Comparison of ENCODE assay signal across 27 cellular contexts in the genomic region with DNA sequence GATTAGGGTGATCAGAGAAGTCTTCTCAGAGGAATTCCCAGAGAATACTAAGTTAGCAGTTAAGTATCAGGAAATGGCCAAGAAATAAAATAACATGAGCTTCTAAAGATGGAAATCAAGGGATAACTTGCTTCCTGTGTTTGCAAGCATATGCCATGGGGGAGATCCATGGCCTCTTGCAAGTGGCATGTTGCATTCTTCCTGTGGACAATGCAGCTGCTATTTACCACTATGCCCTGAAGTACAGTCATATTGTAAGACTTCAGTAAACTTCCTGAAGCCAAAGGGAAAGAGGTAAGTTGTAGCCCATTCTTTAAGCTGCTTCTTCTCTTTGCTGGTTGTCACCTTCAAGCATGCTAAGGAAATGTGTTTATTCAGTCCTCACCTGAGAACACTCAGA.
DNase-seq lines count a peak whose midpoint lies in the region; ATAC-seq and TF ChIP-seq lines count a peak whose summit lies in the region.
"Had no signal": no experiment of that assay in that cellular context is flagged by ENCODE, and none has a peak within 500 bp of the region (broad histone marks: within the 10 kb centered on the region; RNA-seq: fewer than 3 reads in every experiment).

No MANE protein-coding gene starts in this region.

- intact Hi-C loops in activated naive CD4-positive, alpha-beta T cell treated with anti-CD3 and anti-CD28 coated beads for 36 hours (cut with micrococcal nuclease): no loop called here

- H3K4me1 Mint-ChIP-seq in HFFc6 (ENCODE audit: low read depth): peaks cover 50% of the 10 kb centered on the region
- no peaks in the 10 kb centered on the region for H3K4me1 Mint-ChIP-seq in activated naive CD8-positive, alpha-beta T cell treated with anti-CD3 and anti-CD28 coated beads, Interleukin-2, amount 50 U/mL, for 24 hours
- no peaks in the 10 kb centered on the region for H3K4me1 Mint-ChIP-seq in activated naive CD4-positive, alpha-beta T cell treated with anti-CD3 and anti-CD28 coated beads for 36 hours (ENCODE audit: low read depth)
- H3K4me1 Mint-ChIP-seq: H9; stimulated activated memory B cell treated with anti-CD40 and anti-IgM and Interleukin-4, amounts not matched to agents 10 μg/mL and 1 μg/mL and 100 μg/mL, for 72 hours had no signal

- no peak for ATAC-seq in activated naive CD8-positive, alpha-beta T cell treated with anti-CD3 and anti-CD28 coated beads, Interleukin-2, amount 50 U/mL, for 24 hours
- ATAC-seq in left lobe of liver: no peak
- ATAC-seq in HG02970 (IDR thresholded peaks at IDR 0.05; ENCODE audit: low FRiP score, unreplicated experiment): no peak
- ATAC-seq: activated CD4-positive, CD25-positive, alpha-beta regulatory T cell treated with anti-CD3 and anti-CD28 coated beads, Interleukin-2, amount 50 U/mL, for 24 hours; activated T-cell treated with anti-CD3 and anti-CD28 coated beads, Interleukin-2, amount 50 U/mL, for 72 hours; heart left ventricle; stimulated activated memory B cell treated with anti-CD40 and anti-IgM and Interleukin-4, amounts not matched to agents 10 μg/mL and 1 μg/mL and 100 μg/mL, for 72 hours had no signal

- H3K9me3 Mint-ChIP-seq in HFFc6: no peaks in the 10 kb centered on the region
- no peaks in the 10 kb centered on the region for H3K9me3 Mint-ChIP-seq in activated naive CD8-positive, alpha-beta T cell treated with anti-CD3 and anti-CD28 coated beads, Interleukin-2, amount 50 U/mL, for 24 hours
- no peaks in the 10 kb centered on the region for H3K9me3 Mint-ChIP-seq in activated naive CD4-positive, alpha-beta T cell treated with anti-CD3 and anti-CD28 coated beads for 36 hours
- H3K9me3 Mint-ChIP-seq: activated T-cell treated with anti-CD3 and anti-CD28 coated beads, Interleukin-2, amount 50 U/mL, for 72 hours; H9; stimulated activated memory B cell treated with anti-CD40 and anti-IgM and Interleukin-4, amounts not matched to agents 10 μg/mL and 1 μg/mL and 100 μg/mL, for 72 hours; type B pancreatic cell had no signal

- H3K4me3 Mint-ChIP-seq in HFFc6: peak overlapping the region; percentile 25; the same call in 1 of the 2 replicates
- H3K4me3 Mint-ChIP-seq in activated naive CD8-positive, alpha-beta T cell treated with anti-CD3 and anti-CD28 coated beads, Interleukin-2, amount 50 U/mL, for 24 hours: no peak overlapping the region
- no peak overlapping the region for H3K4me3 Mint-ChIP-seq in activated naive CD4-positive, alpha-beta T cell treated with anti-CD3 and anti-CD28 coated beads for 36 hours
- H3K4me3 Mint-ChIP-seq: activated T-cell treated with anti-CD3 and anti-CD28 coated beads, Interleukin-2, amount 50 U/mL, for 72 hours; H9; stimulated activated memory B cell treated with anti-CD40 and anti-IgM and Interleukin-4, amounts not matched to agents 10 μg/mL and 1 μg/mL and 100 μg/mL, for 72 hours; type B pancreatic cell had no signal

- peaks cover 11% of the 10 kb centered on the region; the same call in 1 of the 2 replicates for H3K36me3 Mint-ChIP-seq in HFFc6 (ENCODE audit: low read depth)
- no peaks in the 10 kb centered on the region for H3K36me3 Mint-ChIP-seq in activated naive CD8-positive, alpha-beta T cell treated with anti-CD3 and anti-CD28 coated beads, Interleukin-2, amount 50 U/mL, for 24 hours (ENCODE audit: low read depth)
- H3K36me3 Mint-ChIP-seq in activated naive CD4-positive, alpha-beta T cell treated with anti-CD3 and anti-CD28 coated beads for 36 hours (ENCODE audit: low read depth): no peaks in the 10 kb centered on the region
- H3K36me3 Mint-ChIP-seq: stimulated activated memory B cell treated with anti-CD40 and anti-IgM and Interleukin-4, amounts not matched to agents 10 μg/mL and 1 μg/mL and 100 μg/mL, for 72 hours had no signal

- DNase-seq in HFFc6: peak; percentile 28
- peak; percentile 27 for DNase-seq in amniotic epithelial cell (ENCODE audit: low read depth)
- DNase-seq in foreskin fibroblast: peak; percentile 50 to 62
- peak; percentile 97 for DNase-seq in pulmonary artery endothelial cell (ENCODE audit: low read depth, low spot score)
- DNase-seq in activated naive CD8-positive, alpha-beta T cell treated with anti-CD3 and anti-CD28 coated beads, Interleukin-2, amount 50 U/mL, for 24 hours: no peak
- DNase-seq in left lobe of liver (ENCODE audit: low spot score): no peak
- no peak for DNase-seq in activated naive CD4-positive, alpha-beta T cell treated with anti-CD3 and anti-CD28 coated beads for 36 hours
- DNase-seq: activated CD4-positive, alpha-beta T cell treated with anti-CD3 and anti-CD28 coated beads, Interleukin-2, amount 50 U/mL, for 48 hours; activated naive CD4-positive, alpha-beta T cell; activated T-cell treated with anti-CD3 and anti-CD28 coated beads, Interleukin-2, amount 50 U/mL, for 72 hours; adrenal gland; brain microvascular endothelial cell; effector CD4-positive, alpha-beta T cell; H9; heart left ventricle; NCI-H1105 treated with DMSO at 0.1 percent for 48 hours; NCI-H1930; NCI-H524; ovary; retina; T-helper 2 cell had no signal

- H3K27me3 Mint-ChIP-seq in HFFc6 (ENCODE audit: insufficient read depth): no peaks in the 10 kb centered on the region
- peaks cover 5% of the 10 kb centered on the region for H3K27me3 Mint-ChIP-seq in activated naive CD8-positive, alpha-beta T cell treated with anti-CD3 and anti-CD28 coated beads, Interleukin-2, amount 50 U/mL, for 24 hours
- H3K27me3 Mint-ChIP-seq in activated naive CD4-positive, alpha-beta T cell treated with anti-CD3 and anti-CD28 coated beads for 36 hours (ENCODE audit: low read depth): no peaks in the 10 kb centered on the region
- H3K27me3 Mint-ChIP-seq: type B pancreatic cell had no signal

- H3K27ac Mint-ChIP-seq in HFFc6: no peak overlapping the region
- no peak overlapping the region for H3K27ac Mint-ChIP-seq in activated naive CD8-positive, alpha-beta T cell treated with anti-CD3 and anti-CD28 coated beads, Interleukin-2, amount 50 U/mL, for 24 hours
- no peak overlapping the region for H3K27ac Mint-ChIP-seq in activated naive CD4-positive, alpha-beta T cell treated with anti-CD3 and anti-CD28 coated beads for 36 hours
- H3K27ac Mint-ChIP-seq: activated T-cell treated with anti-CD3 and anti-CD28 coated beads, Interleukin-2, amount 50 U/mL, for 72 hours; H9; stimulated activated memory B cell treated with anti-CD40 and anti-IgM and Interleukin-4, amounts not matched to agents 10 μg/mL and 1 μg/mL and 100 μg/mL, for 72 hours; type B pancreatic cell had no signal

- no peak for TF ChIP-seq CTCF in HFFc6 (IDR thresholded peaks at IDR 0.05)
- no peak for TF ChIP-seq CTCF in foreskin fibroblast (IDR thresholded peaks at IDR 0.05; ENCODE audit: low read depth, low read length)

- CTCF ChIA-PET in activated naive CD4-positive, alpha-beta T cell treated with anti-CD3 and anti-CD28 coated beads for 36 hours (lab: Charles Lee): interaction anchor here (0.6 kb wide), 1 partner anchor 75 kb away, joined by 3 read pairs; no protein-coding TSS in a partner anchor

- H3K4me3 ChIP-seq in foreskin fibroblast (ENCODE audit: low read depth in 1 of 2, low read length in 2 of 2): no peak overlapping the region
- H3K4me3 ChIP-seq: adrenal gland, heart left ventricle, lung, ovary, skin epidermis had no signal

Comparison
In these comparisons a context has a peak if more than half of its experiments do, and no peak if none do; other contexts are left out.
1. DNase-seq: peak in HFFc6 (single experiment), amniotic epithelial cell (single experiment), foreskin fibroblast (2 of 2) and pulmonary artery endothelial cell (single experiment); none in activated naive CD8-positive, alpha-beta T cell treated with anti-CD3 and anti-CD28 coated beads, Interleukin-2, amount 50 U/mL, for 24 hours (single experiment), left lobe of liver (single experiment) and activated naive CD4-positive, alpha-beta T cell treated with anti-CD3 and anti-CD28 coated beads for 36 hours (single experiment).